9 cellular contexts compared by ENCODE assay signal in the genomic region with DNA sequence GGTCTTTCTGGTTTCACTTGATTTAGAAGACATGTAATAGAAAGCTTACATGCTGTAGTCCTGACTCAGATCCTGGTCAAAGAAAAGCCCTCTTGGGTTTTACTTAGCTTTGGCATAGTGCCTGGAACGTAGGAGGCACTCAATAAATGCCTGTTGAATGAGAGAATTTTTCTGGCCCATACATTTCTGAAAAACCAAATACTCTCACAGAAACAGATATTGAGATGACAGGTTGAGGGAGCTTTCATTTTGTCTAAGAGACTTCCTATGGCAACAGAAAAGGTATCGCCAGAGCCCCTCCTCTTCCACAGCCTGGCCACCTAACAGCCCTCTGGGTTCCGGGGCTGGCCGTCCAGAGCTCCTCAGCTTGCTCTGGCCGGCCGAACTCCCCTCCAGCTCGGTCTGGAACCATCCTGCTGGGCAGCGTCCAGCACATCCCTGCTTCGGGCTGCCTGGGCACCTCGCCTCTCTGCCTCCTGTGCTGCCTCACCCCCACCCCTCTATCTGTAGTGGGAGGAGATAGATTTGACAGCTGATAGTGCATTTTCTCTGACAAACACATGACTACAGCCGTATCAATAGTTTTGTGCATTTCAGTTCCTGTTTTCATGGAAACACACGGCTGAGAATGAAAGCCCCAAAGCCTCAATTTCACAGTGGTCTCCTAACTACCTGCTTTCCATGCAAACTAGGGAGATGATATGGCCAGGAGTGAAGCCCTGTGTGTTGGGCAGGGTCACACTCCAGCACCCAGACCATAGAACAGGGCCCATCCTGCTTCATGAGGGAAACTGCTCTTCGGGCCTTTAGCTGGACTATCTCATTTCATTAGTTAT. TPM values are rescaled to one million over a fixed set of nuclear protein-coding genes. Genes with fewer than 3 reads are reported as not detected.
DNase-seq lines count a peak whose midpoint lies in the region; ATAC-seq and TF ChIP-seq lines count a peak whose summit lies in the region.
"Had no signal": no experiment of that assay in that cellular context is flagged by ENCODE, and none has a peak within 500 bp of the region (broad histone marks: within the 10 kb centered on the region; RNA-seq: fewer than 3 reads in every experiment).

No MANE protein-coding gene starts in this region.

- BruUV-seq in HCT116 (replicated peaks; lab: Mats Ljungman, UMichigan): no TSS peak

- H3K9me2 ChIP-seq in HCT116 (ENCODE audit: insufficient read depth) (no peaks in the 10 kb centered on the region), MM.1S (replicated peaks; ENCODE audit: insufficient read depth, low read length) (no peaks in the 10 kb centered on the region)

- peak; percentile 29 for DNase-seq in SIG-M5 treated with dmso at 0.1 percent for 504 hours (lab: John Stamatoyannopoulos, UW; ENCODE audit: unreplicated experiment)
- DNase-seq in SIG-M5 (lab: John Stamatoyannopoulos, UW): no peak
- peak; percentile 26 for DNase-seq in HCT116 (ENCODE audit: low read depth, low spot score)
- no peak for DNase-seq in MM.1S
- peak; percentile 95 for DNase-seq in epithelial cell of esophagus (ENCODE audit: low read depth)
- no peak for DNase-seq in NK-92 (lab: John Stamatoyannopoulos, UW; ENCODE audit: unreplicated experiment)
- DNase-seq in NCI-H345 treated with DMSO at 0.1 percent for 48 hours (lab: John Stamatoyannopoulos, UW; ENCODE audit: unreplicated experiment): no peak

- no peak overlapping the region for H3K9ac ChIP-seq in HCT116 (ENCODE audit: low read length)
- H3K9ac ChIP-seq in MM.1S (ENCODE audit: low read length): peak overlapping the region; percentile 8; the same call in 1 of the 2 replicates
- H3K9ac ChIP-seq: BLaER1 treated with 17β-estradiol and CSF1 and Interleukin-3, amounts not matched to agents 10 nM and 100 nM had no signal

- TF ChIP-seq POLR2A in HCT116 (IDR thresholded peaks at IDR 0.05; ENCODE audit: borderline replicate concordance, extremely low read depth, insufficient read depth, insufficient read length): no peak

- H3K9me3 ChIP-seq in HCT116 (ENCODE audit: control insufficient read depth in 1 of 2, insufficient read depth in 1 of 2, low read depth in 1 of 2, low read length in 2 of 2): no peaks in the 10 kb centered on the region
- no peaks in the 10 kb centered on the region for H3K9me3 ChIP-seq in MM.1S (replicated peaks; ENCODE audit: insufficient read depth, low read length)

- H3K4me1 ChIP-seq in HCT116 (ENCODE audit: control insufficient read depth in 1 of 2, insufficient read depth in 2 of 2, low read length in 2 of 2) (peaks cover 24 to 34% of the 10 kb centered on the region in 2 experiments), MM.1S (ENCODE audit: low read length) (no peaks in the 10 kb centered on the region)
- H3K4me1 ChIP-seq: BLaER1 treated with 17β-estradiol and CSF1 and Interleukin-3, amounts not matched to agents 10 nM and 100 nM had no signal

- 0 out of 4 replicates have a peak overlapping the region, but pooled peaks of 1 of the 2 experiments have one; percentile 1 for H3K4me3 ChIP-seq in HCT116 (replicated peaks in 1 of 2; ENCODE audit: low read depth in 1 of 2, low read length in 2 of 2)
- peak overlapping the region; percentile 5; the same call in 1 of the 2 replicates for H3K4me3 ChIP-seq in MM.1S (ENCODE audit: low read length)
- H3K4me3 ChIP-seq in epithelial cell of esophagus (ENCODE audit: low read length): no peak overlapping the region
- H3K4me3 ChIP-seq: BLaER1 treated with 17β-estradiol and CSF1 and Interleukin-3, amounts not matched to agents 10 nM and 100 nM had no signal

- H3K36me3 Mint-ChIP-seq in stimulated activated memory B cell treated with anti-CD40 and anti-IgM and Interleukin-4, amounts not matched to agents 10 μg/mL and 1 μg/mL and 100 μg/mL, for 72 hours: no peaks in the 10 kb centered on the region

- RAD21 ChIA-PET in HCT116 (lab: Charles Lee; ENCODE audit: low non-redundant PET in 1 of 2, low total read pairs in 2 of 2, uncharacterized antibody in 2 of 2, unreplicated experiment in 2 of 2): no interaction called here

- peaks cover 3% of the 10 kb centered on the region for H3K9me3 Mint-ChIP-seq in stimulated activated memory B cell treated with anti-CD40 and anti-IgM and Interleukin-4, amounts not matched to agents 10 μg/mL and 1 μg/mL and 100 μg/mL, for 72 hours

- no peak overlapping the region for H3K27ac ChIP-seq in HCT116 (ENCODE audit: low read depth, low read length)
- no peak overlapping the region for H3K27ac ChIP-seq in MM.1S (ENCODE audit: low read length)
- H3K27ac ChIP-seq: BLaER1 treated with 17β-estradiol and CSF1 and Interleukin-3, amounts not matched to agents 10 nM and 100 nM had no signal

- H3K79me2 ChIP-seq in HCT116 (ENCODE audit: insufficient read depth, low read length) (no peaks in the 10 kb centered on the region), MM.1S (ENCODE audit: low read length) (no peaks in the 10 kb centered on the region)

- H3K27me3 ChIP-seq in HCT116 (ENCODE audit: insufficient read depth, low read length) (no peaks in the 10 kb centered on the region), MM.1S (replicated peaks; ENCODE audit: insufficient read depth, low read length) (no peaks in the 10 kb centered on the region)
- H3K27me3 ChIP-seq: BLaER1 treated with 17β-estradiol and CSF1 and Interleukin-3, amounts not matched to agents 10 nM and 100 nM had no signal

- TF ChIP-seq RAD21 in HCT116 (IDR thresholded peaks at IDR 0.05; ENCODE audit: low read depth): no peak

- peak overlapping the region; percentile 40 for H3K4me2 ChIP-seq in HCT116 (ENCODE audit: low read length)
- peak overlapping the region; percentile 59 for H3K4me2 ChIP-seq in MM.1S (ENCODE audit: low read depth, low read length)
- H3K4me2 ChIP-seq: BLaER1 treated with 17β-estradiol and CSF1 and Interleukin-3, amounts not matched to agents 10 nM and 100 nM had no signal

- peaks cover 7% of the 10 kb centered on the region for H3K4me1 Mint-ChIP-seq in stimulated activated memory B cell treated with anti-CD40 and anti-IgM and Interleukin-4, amounts not matched to agents 10 μg/mL and 1 μg/mL and 100 μg/mL, for 72 hours

- H4K20me1 ChIP-seq in HCT116 (ENCODE audit: insufficient read depth) (no peaks in the 10 kb centered on the region), MM.1S (ENCODE audit: insufficient read depth, low read length) (no peaks in the 10 kb centered on the region)
- H4K20me1 ChIP-seq: BLaER1 treated with 17β-estradiol and CSF1 and Interleukin-3, amounts not matched to agents 10 nM and 100 nM had no signal

- H3K27me3 Mint-ChIP-seq in stimulated activated memory B cell treated with anti-CD40 and anti-IgM and Interleukin-4, amounts not matched to agents 10 μg/mL and 1 μg/mL and 100 μg/mL, for 72 hours: no peaks in the 10 kb centered on the region

- intact Hi-C loops in HCT116 (cut with micrococcal nuclease): loop anchor here (5.0 to 10.0 kb wide), 2 partner anchors 150 to 288 kb away; no protein-coding TSS in a partner anchor

- H3K4me3 Mint-ChIP-seq in stimulated activated memory B cell treated with anti-CD40 and anti-IgM and Interleukin-4, amounts not matched to agents 10 μg/mL and 1 μg/mL and 100 μg/mL, for 72 hours: no peak overlapping the region

- H3K36me3 ChIP-seq in HCT116 (ENCODE audit: control insufficient read depth in 1 of 2, insufficient read depth in 2 of 2, low read length in 2 of 2) (no peaks in the 10 kb centered on the region), MM.1S (replicated peaks; ENCODE audit: insufficient read depth, low read length) (no peaks in the 10 kb centered on the region)
- H3K36me3 ChIP-seq: BLaER1 treated with 17β-estradiol and CSF1 and Interleukin-3, amounts not matched to agents 10 nM and 100 nM had no signal

- CTCF ChIA-PET in HCT116 (lab: Charles Lee): no interaction called here

- H3K27ac Mint-ChIP-seq in stimulated activated memory B cell treated with anti-CD40 and anti-IgM and Interleukin-4, amounts not matched to agents 10 μg/mL and 1 μg/mL and 100 μg/mL, for 72 hours: peak overlapping the region; percentile 37

- POLR2A ChIA-PET in HCT116 (lab: Charles Lee): no interaction called here

- no peaks in the 10 kb centered on the region for H3F3A ChIP-seq in MM.1S (ENCODE audit: insufficient read depth, low read length)

- no peak overlapping the region for H2AFZ ChIP-seq in HCT116 (ENCODE audit: low read depth, low read length, poor library complexity, severe bottlenecking)
- peak overlapping the region; percentile 49; the same call in 1 of the 2 replicates for H2AFZ ChIP-seq in MM.1S (ENCODE audit: low read length)

- no peak for ATAC-seq in HCT116
- ATAC-seq in stimulated activated memory B cell treated with anti-CD40 and anti-IgM and Interleukin-4, amounts not matched to agents 10 μg/mL and 1 μg/mL and 100 μg/mL, for 72 hours: peak; percentile 72

- TF ChIP-seq CTCF in HCT116 (IDR thresholded peaks at IDR 0.05 in 2 of 3, conservative IDR thresholded peaks at IDR 0.05 in 1 of 3; ENCODE audit: borderline replicate concordance in 1 of 3, insufficient read depth in 1 of 3, low read depth in 2 of 3, low read length in 2 of 3) (no peak), MM.1S (IDR thresholded peaks at IDR 0.05; ENCODE audit: low read length) (no peak), epithelial cell of esophagus (IDR thresholded peaks at IDR 0.05; ENCODE audit: insufficient read depth, low read depth, low read length, missing control alignments) (no peak)

TF ChIP-seq in HCT116, 20 proteins besides CTCF, POLR2A, EP300 and RAD21:
- no peak for TF ChIP-seq EZH2 (IDR thresholded peaks at IDR 0.05)
- TF ChIP-seq SP1 (IDR thresholded peaks at IDR 0.05; ENCODE audit: low read depth): 0 out of 2 replicates have a peak, but pooled peaks have one; percentile 13
- TF ChIP-seq FOSL1 (IDR thresholded peaks at IDR 0.05; ENCODE audit: low read depth): peak; percentile 42; the same call in 1 of the 2 replicates
- TF ChIP-seq EGR1 (IDR thresholded peaks at IDR 0.05; ENCODE audit: low read depth): peak; percentile 50; the same call in 1 of the 2 replicates

RNA-seq across cellular contexts. Expression of a gene that starts 1.1 kb away (rescaled TPM):
- total RNA-seq in HCT116 (2021; ENCODE audit: unreplicated experiment): not detected
- not detected in 2 replicates for polyA plus RNA-seq in HCT116 (2012)

RNA-seq across cellular contexts. Expression of a gene that starts 16.9 kb away (rescaled TPM):
- total RNA-seq in HCT116 (2021; ENCODE audit: unreplicated experiment): not detected
- polyA plus RNA-seq in HCT116 (2012): not detected in 2 replicates

Comparison
In these comparisons a context has a peak if more than half of its experiments do, and no peak if none do; other contexts are left out.
1. DNase-seq: peak in SIG-M5 treated with dmso at 0.1 percent for 504 hours (single experiment), HCT116 (single experiment) and epithelial cell of esophagus (single experiment); none in SIG-M5 (single experiment), MM.1S (single experiment), NK-92 (single experiment) and NCI-H345 treated with DMSO at 0.1 percent for 48 hours (single experiment).